In genomic region chr12:75390156-75390898, GRCh38 we compare ENCODE assay signal across 8 cellular contexts. TPM values are rescaled to one million over a fixed set of nuclear protein-coding genes. Genes with fewer than 3 reads are reported as not detected.
A peak's percentile ranks its signal among the peaks of the same experiment; 100 is the strongest.
DNase-seq lines count a peak whose midpoint lies in the region; ATAC-seq, FAIRE-seq and TF ChIP-seq lines count a peak whose summit lies in the region.

No MANE protein-coding gene starts in this region.

- peaks cover 4% of the 10 kb centered on the region for H3K9me3 ChIP-seq in KOPT-K1 (ENCODE audit: insufficient read depth, low read length, poor library complexity, severe bottlenecking)
- no peaks in the 10 kb centered on the region for H3K9me3 ChIP-seq in parathyroid adenoma (ENCODE audit: control insufficient read depth, low read length)

- H3K4me2 ChIP-seq in parathyroid adenoma (ENCODE audit: low read length), result peak overlapping the region; percentile 78

- TF ChIP-seq CTCF in epithelial cell of esophagus (IDR thresholded peaks at IDR 0.05; ENCODE audit: insufficient read depth, low read depth, low read length, missing control alignments), result no peak
- no peak for TF ChIP-seq CTCF in parathyroid adenoma (IDR thresholded peaks at IDR 0.05)

- no peaks in the 10 kb centered on the region for H3K27me3 ChIP-seq in parathyroid adenoma (ENCODE audit: control insufficient read depth, insufficient read depth, low read length)

- H3K27ac ChIP-seq in KOPT-K1 (ENCODE audit: low read depth, low read length, poor library complexity, severe bottlenecking) (peak overlapping the region; percentile 92), parathyroid adenoma (peak overlapping the region; percentile 92)

- H3K79me2 ChIP-seq in parathyroid adenoma, result no peaks in the 10 kb centered on the region

- H3K4me3 ChIP-seq in epithelial cell of esophagus (ENCODE audit: low read length) (peak overlapping the region; percentile 69), parathyroid adenoma (ENCODE audit: low read depth, low read length) (peak overlapping the region; percentile 71)

- peak overlapping the region; percentile 97 for H2AFZ ChIP-seq in parathyroid adenoma

- DNase-seq in epithelial cell of esophagus (ENCODE audit: low read depth), result no peak
- DNase-seq in GF-D8 (lab: John Stamatoyannopoulos, UW), result no peak
- DNase-seq in urothelium cell line (ENCODE audit: low spot score), result no peak
- no peak for DNase-seq in H4 (ENCODE audit: low spot score)
- no peak for DNase-seq in middle frontal gyrus (ENCODE audit: extremely low spot score, low spot score)

- peak; percentile 8 for ATAC-seq in GM19452 (IDR thresholded peaks at IDR 0.05; ENCODE audit: unreplicated experiment)

- no peak overlapping the region for H3K9ac ChIP-seq in parathyroid adenoma

- no peaks in the 10 kb centered on the region for H3K36me3 ChIP-seq in KOPT-K1 (ENCODE audit: insufficient read depth, low read length)
- no peaks in the 10 kb centered on the region for H3K36me3 ChIP-seq in parathyroid adenoma (ENCODE audit: control insufficient read depth, insufficient read depth, low read length)

- FAIRE-seq in urothelium cell line (lab: Jason Lieb, UNC), result no peak

- H3K4me1 ChIP-seq in parathyroid adenoma, result peaks cover 5% of the 10 kb centered on the region

RNA-seq across cellular contexts. Expression of gene GLIPR1L2, which starts 0.6 kb away (rescaled TPM):
- 0.14 TPM in 1 of 2 replicates, not detected in the other for total RNA-seq in H4 (2014; rRNA removed; shearing (Covaris generic))

RNA-seq across cellular contexts. Expression of gene GLIPR1L1, which starts 55.9 kb away (rescaled TPM):
- total RNA-seq in H4 (2014; rRNA removed; shearing (Covaris generic)), result not detected in 2 replicates
